8 cellular contexts compared by ENCODE assay signal in the genomic region with DNA sequence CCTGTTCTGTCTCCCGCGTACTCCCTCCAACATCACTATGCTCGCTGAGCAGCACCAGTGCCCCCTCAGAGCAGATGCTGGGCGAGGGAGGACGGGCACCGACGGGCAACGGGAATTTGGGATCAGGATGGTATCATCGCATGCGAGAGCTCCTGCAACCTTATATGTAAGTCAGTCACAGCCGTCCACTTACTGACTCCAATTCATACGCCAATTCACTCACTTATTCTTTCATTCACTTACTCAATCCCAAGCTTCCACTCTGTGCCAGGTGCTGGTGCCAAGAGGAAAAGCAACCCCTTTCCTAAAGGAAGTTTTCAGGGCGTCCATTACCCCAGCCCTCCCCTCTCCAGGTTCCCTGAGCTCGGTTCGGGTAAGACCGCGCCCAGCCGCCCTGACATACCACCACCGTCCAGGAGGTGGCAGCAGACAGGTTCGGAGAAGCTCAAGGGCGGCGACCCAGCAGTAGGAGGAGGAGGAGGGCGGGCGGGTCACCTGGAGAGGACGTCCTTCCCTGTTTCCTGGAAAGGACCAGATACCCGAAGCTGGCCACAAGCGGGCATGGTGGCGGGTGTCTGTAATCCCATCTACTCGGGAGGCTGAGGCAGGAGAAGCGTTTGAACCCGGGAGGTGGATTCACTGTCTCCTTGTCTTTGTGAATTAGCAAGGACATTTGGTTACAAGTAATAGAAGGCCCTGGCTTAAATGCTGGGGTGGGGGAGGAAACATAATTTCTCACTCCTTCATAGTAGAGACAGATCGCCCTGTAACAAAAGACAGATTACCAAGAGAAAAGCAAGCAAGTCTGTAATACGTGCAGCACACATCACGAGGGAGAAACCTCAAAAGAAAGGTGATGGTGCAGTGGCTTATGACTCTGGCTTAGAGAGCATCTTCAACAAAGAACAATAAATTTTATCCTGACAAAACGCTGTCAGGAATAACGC. TPM values are rescaled to one million over a fixed set of nuclear protein-coding genes. Genes with fewer than 3 reads are reported as not detected.
DNase-seq lines count a peak whose midpoint lies in the region; ATAC-seq and TF ChIP-seq lines count a peak whose summit lies in the region.

No MANE protein-coding gene starts in this region.

- no peaks in the 10 kb centered on the region for H3K4me1 ChIP-seq in DND-41 (ENCODE audit: insufficient read depth, low read length)

- TF ChIP-seq CTCF in DND-41 (IDR thresholded peaks at IDR 0.05; ENCODE audit: borderline replicate concordance, extremely low read depth, low read length, poor library complexity, severe bottlenecking) = peak; percentile 90

- H3K27me3 ChIP-seq in DND-41 (ENCODE audit: insufficient read depth, low read length, poor library complexity) = peaks cover 52% of the 10 kb centered on the region

- DNase-seq in DND-41 (peak; percentile 82), NCI-H526 treated with DMSO at 0.1 percent for 48 hours (lab: John Stamatoyannopoulos, UW) (peak; percentile 76), dermis blood vessel endothelial cell (peak; percentile 87), left lobe of liver (ENCODE audit: low spot score) (peak; percentile 90)
- peak; percentile 88 for DNase-seq in activated CD4-positive, alpha-beta T cell treated with anti-CD3 and anti-CD28 coated beads, Interleukin-2, amount 50 U/mL, for 1 hour
- peak; percentile 87 for DNase-seq in stimulated activated CD4-positive, alpha-beta T cell treated with anti-CD3 and anti-CD28 coated beads, Interleukin-1b, Interleukin-23, amount 100 ng/mL, for 48 hours

- H4K20me1 ChIP-seq in DND-41 (ENCODE audit: insufficient read depth, low read length) = peaks cover 7% of the 10 kb centered on the region; the same call in 1 of the 2 replicates

- H2AFZ ChIP-seq in DND-41 (ENCODE audit: low read depth, low read length) = no peak overlapping the region

- peak; percentile 98 for ATAC-seq in DND-41 (ENCODE audit: insufficient read depth, low read depth)
- ATAC-seq in HG03442 (IDR thresholded peaks at IDR 0.05; ENCODE audit: unreplicated experiment) = peak; percentile 65
- peak; percentile 98 for ATAC-seq in left lobe of liver
- ATAC-seq in GM21447 (IDR thresholded peaks at IDR 0.05; ENCODE audit: unreplicated experiment) = no peak

- H3K79me2 ChIP-seq in DND-41 (ENCODE audit: insufficient read depth, low read length) = no peaks in the 10 kb centered on the region

- no peaks in the 10 kb centered on the region for H3K9me3 ChIP-seq in DND-41 (ENCODE audit: insufficient read depth, low read length, severe bottlenecking)

- no peak overlapping the region for H3K4me3 ChIP-seq in DND-41 (ENCODE audit: low read depth in 1 of 2, low read length in 2 of 2)

- H3K4me2 ChIP-seq in DND-41 (ENCODE audit: insufficient read depth, low read length) = no peak overlapping the region

- no peak overlapping the region for H3K9ac ChIP-seq in DND-41 (ENCODE audit: low read depth, low read length)

- H3K27ac ChIP-seq in DND-41 (ENCODE audit: low read length) = no peak overlapping the region

- H3K36me3 ChIP-seq in DND-41 (ENCODE audit: insufficient read depth, low read length) = no peaks in the 10 kb centered on the region

RNA-seq across cellular contexts. Expression of a gene that starts 7.6 kb away (rescaled TPM):
- total RNA-seq in dermis blood vessel endothelial cell (not detected in 2 replicates), left lobe of liver (2.9 TPM)

RNA-seq across cellular contexts. Expression of a gene that starts 36.6 kb away (rescaled TPM):
- under 0.01 and 0.05 TPM in 2 replicates for total RNA-seq in dermis blood vessel endothelial cell
- total RNA-seq in left lobe of liver = 4.5 TPM

RNA-seq across cellular contexts. Expression of a gene that starts 38.6 kb away (rescaled TPM):
- total RNA-seq in dermis blood vessel endothelial cell = under 0.01 TPM in 1 of 2 replicates, not detected in the other
- 0.08 TPM for total RNA-seq in left lobe of liver
